Comparison of ENCODE assay signal across 16 cellular contexts in genomic region chrX:129145382-129145781, GRCh38.
"Had no signal": no experiment of that assay in that cellular context is flagged by ENCODE, and none has a peak within 500 bp of the region (broad histone marks: within the 10 kb centered on the region; RNA-seq: fewer than 3 reads in every experiment).

No MANE protein-coding gene starts in this region.

- H3K27ac ChIP-seq: colonic mucosa, esophagus squamous epithelium, gastroesophageal sphincter, right atrium auricular region had no signal

- H3K9me3 ChIP-seq: colonic mucosa, esophagus squamous epithelium, gastroesophageal sphincter, right atrium auricular region had no signal

- H3K4me3 ChIP-seq: colonic mucosa, esophagus squamous epithelium, gastroesophageal sphincter, right atrium auricular region had no signal

- DNase-seq: colonic mucosa; dermis blood vessel endothelial cell; esophagus squamous epithelium; foreskin fibroblast; head of caudate nucleus; hippocampal formation; kidney glomerular epithelial cell; mesendoderm; naive B cell; posterior cingulate gyrus; small intestine; stimulated activated CD4-positive, alpha-beta T cell treated with anti-CD3 and anti-CD28 coated beads, Interleukin-2, amount 100 ng/mL, for 48 hours; stimulated activated naive CD4-positive, alpha-beta T cell treated with Interleukin-2 at 50 U/mL for 16 hours; trophoblast cell had no signal

- H3K4me1 ChIP-seq: colonic mucosa, esophagus squamous epithelium, gastroesophageal sphincter, right atrium auricular region had no signal

- H3K36me3 ChIP-seq: colonic mucosa, esophagus squamous epithelium, gastroesophageal sphincter, right atrium auricular region had no signal

- H3K27me3 ChIP-seq: colonic mucosa, esophagus squamous epithelium, gastroesophageal sphincter, right atrium auricular region had no signal

- ATAC-seq: gastroesophageal sphincter had no signal
